ENCODE assay signal across 1 cellular context in genomic region chr9:6080154-6080716, GRCh38.
TF ChIP-seq lines count a peak whose summit lies in the region.

No MANE protein-coding gene starts in this region.

TF ChIP-seq in HCT116, 20 proteins besides CTCF, POLR2A, EP300 and RAD21 (continued from another document):
- TF ChIP-seq SP1 (IDR thresholded peaks at IDR 0.05; ENCODE audit: low read depth), result peak; percentile 82
- no peak for TF ChIP-seq REST (IDR thresholded peaks at IDR 0.05; ENCODE audit: low read depth)
- TF ChIP-seq YY1 (IDR thresholded peaks at IDR 0.05; ENCODE audit: extremely low read depth, insufficient replicate concordance, low read depth, low read length), result no peak
- TF ChIP-seq ELF1 (IDR thresholded peaks at IDR 0.05; ENCODE audit: borderline replicate concordance, low read depth), result peak; percentile 27; the same call in 1 of the 2 replicates
- no peak for TF ChIP-seq EZH2phosphoT487 (IDR thresholded peaks at IDR 0.05; ENCODE audit: borderline replicate concordance)
- TF ChIP-seq ZFX (IDR thresholded peaks at IDR 0.05), result no peak
